31 cellular contexts compared by ENCODE assay signal in the genomic region with DNA sequence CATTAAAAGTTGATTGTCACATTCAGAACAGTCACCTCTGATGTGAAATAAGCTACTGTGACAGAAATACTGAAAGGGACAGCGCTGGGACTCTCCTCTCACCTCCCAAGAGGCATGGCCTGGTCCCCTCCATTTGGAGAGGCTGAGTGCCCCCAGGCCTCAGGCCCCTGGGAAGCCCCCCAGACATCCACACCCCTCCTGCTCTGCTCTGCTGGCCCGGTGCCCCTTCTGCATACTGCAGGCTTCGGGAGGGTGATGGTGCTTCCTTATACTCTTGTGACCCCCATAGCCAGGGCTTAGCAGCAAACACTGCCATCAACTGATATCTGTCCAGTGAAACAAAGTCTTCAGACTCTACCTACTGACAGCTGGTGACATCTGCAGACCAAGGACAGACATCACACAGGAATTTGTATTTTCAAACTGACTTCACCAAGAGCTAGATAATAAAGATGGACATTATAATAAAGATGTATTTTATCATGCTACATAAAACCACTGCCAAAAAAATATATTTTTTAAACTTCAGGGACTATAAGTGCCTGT. TPM values are rescaled to one million over a fixed set of nuclear protein-coding genes. Genes with fewer than 3 reads are reported as not detected.
A peak's percentile ranks its signal among the peaks of the same experiment; 100 is the strongest.
DNase-seq lines count a peak whose midpoint lies in the region; ATAC-seq and TF ChIP-seq lines count a peak whose summit lies in the region.
"Had no signal": no experiment of that assay in that cellular context is flagged by ENCODE, and none has a peak within 500 bp of the region (broad histone marks: within the 10 kb centered on the region; RNA-seq: fewer than 3 reads in every experiment).

No MANE protein-coding gene starts in this region.

- ATAC-seq in Right ventricle myocardium superior (ENCODE audit: poor library complexity): no peak
- no peak for ATAC-seq in GM18511 (IDR thresholded peaks at IDR 0.05; ENCODE audit: unreplicated experiment)
- no peak for ATAC-seq in HG03039 (IDR thresholded peaks at IDR 0.05; ENCODE audit: unreplicated experiment)
- ATAC-seq: A549; activated CD8-positive, alpha-beta memory T cell treated with anti-CD3 and anti-CD28 coated beads, Interleukin-2, amount 10 ng/mL, durations not matched to agents 7 days and 5 days; activated T-cell treated with anti-CD3 and anti-CD28 coated beads, Interleukin-2, amount 50 U/mL, for 4 hours; effector memory CD8-positive, alpha-beta T cell; stimulated activated naive CD8-positive, alpha-beta T cell treated with anti-CD3 and anti-CD28 coated beads, Interleukin-15, amount 100 ng/mL, for 72 hours; T-cell had no signal

- H3K36me3 ChIP-seq in left ventricle myocardium inferior: peaks cover 62% of the 10 kb centered on the region
- no peaks in the 10 kb centered on the region for H3K36me3 ChIP-seq in hepatocyte (replicated peaks; ENCODE audit: insufficient read depth, low read depth)
- H3K36me3 ChIP-seq: neural progenitor cell had no signal

- no peaks in the 10 kb centered on the region for H3K9me2 ChIP-seq in hepatocyte (replicated peaks; ENCODE audit: insufficient read depth)

- TF ChIP-seq CTCF in left ventricle myocardium inferior (IDR thresholded peaks at IDR 0.05; ENCODE audit: borderline replicate concordance): no peak
- peak; percentile 4 for TF ChIP-seq CTCF in hepatocyte (IDR thresholded peaks at IDR 0.05; ENCODE audit: poor library complexity)

- H4K20me1 ChIP-seq in hepatocyte (ENCODE audit: insufficient read depth, poor library complexity, severe bottlenecking): no peaks in the 10 kb centered on the region

- H3K27ac ChIP-seq in left ventricle myocardium inferior (replicated peaks) (peak overlapping the region; percentile 61), hepatocyte (no peak overlapping the region)
- H3K27ac ChIP-seq: A549, KMS-11, neural progenitor cell, parathyroid adenoma, right atrium auricular region, spleen, vagina had no signal

- WGBS in hepatocyte (ENCODE audit: low lambda C conversion rate, missing lambda C conversion rate): 96% methylated on average over 3 of the region's 3 CpGs

- intact Hi-C loops in left ventricle myocardium inferior (cut with micrococcal nuclease): no loop called here
- intact Hi-C loops in Right ventricle myocardium superior (cut with DNase I): no loop called here

- no peak overlapping the region for H2AFZ ChIP-seq in hepatocyte
- H2AFZ ChIP-seq: neural progenitor cell, parathyroid adenoma had no signal

- H3K4me2 ChIP-seq in hepatocyte: no peak overlapping the region
- H3K4me2 ChIP-seq: A549, KMS-11, neural progenitor cell had no signal

- H3K79me2 ChIP-seq in hepatocyte: no peaks in the 10 kb centered on the region
- H3K79me2 ChIP-seq: parathyroid adenoma had no signal

- H3K4me3 ChIP-seq in left ventricle myocardium inferior: no peak overlapping the region
- H3K4me3 ChIP-seq in hepatocyte: no peak overlapping the region
- H3K4me3 ChIP-seq: A549, neural progenitor cell, right atrium auricular region, spleen, vagina had no signal

- no peaks in the 10 kb centered on the region for H3K27me3 ChIP-seq in left ventricle myocardium inferior (ENCODE audit: low read depth)
- H3K27me3 ChIP-seq in hepatocyte: no peaks in the 10 kb centered on the region
- H3K27me3 ChIP-seq: neural progenitor cell, right atrium auricular region, spleen, vagina had no signal

- DNase-seq in left ventricle myocardium inferior (no peak), Right ventricle myocardium superior (no peak), OCI-M1 (lab: John Stamatoyannopoulos, UW) (peak; percentile 26), hepatocyte (ENCODE audit: low spot score) (no peak), NCI-H1930 (lab: John Stamatoyannopoulos, UW) (no peak)
- DNase-seq in stimulated activated CD4-positive, alpha-beta T cell treated with anti-CD3 and anti-CD28 coated beads, Interleukin-15, amount 100 ng/mL, for 24 hours: no peak
- DNase-seq: activated CD4-positive, alpha-beta T cell treated with anti-CD3 and anti-CD28 coated beads, Interleukin-2, amount 50 U/mL, for 4 hours; activated CD8-positive, alpha-beta memory T cell treated with anti-CD3 and anti-CD28 coated beads, Interleukin-2, amount 10 ng/mL, durations not matched to agents 7 days and 5 days; activated gamma-delta T cell; activated naive CD8-positive, alpha-beta T cell treated with anti-CD3 and anti-CD28 coated beads, Interleukin-2, amount 10 ng/mL, durations not matched to agents 7 days and 5 days; activated T-cell treated with anti-CD3 and anti-CD28 coated beads, Interleukin-2, amount 50 U/mL, for 4 hours; DMS79 treated with DMSO at 0.1 percent for 48 hours; effector memory CD8-positive, alpha-beta T cell; GF-D8; H7; mesendoderm; NCI-H1694 treated with DMSO at 0.1 percent for 48 hours; NCI-H2171 treated with DMSO at 0.1 percent for 48 hours; NCI-H510A treated with DMSO at 0.1 percent for 48 hours; spleen; stimulated activated CD8-positive, alpha-beta memory T cell treated with anti-CD3 and anti-CD28 coated beads, Interleukin-4, amount 100 ng/mL, for 48 hours; stimulated activated naive CD8-positive, alpha-beta T cell treated with anti-CD3 and anti-CD28 coated beads, Interleukin-15, amount 100 ng/mL, for 72 hours; T-cell had no signal

- H3K4me1 ChIP-seq in left ventricle myocardium inferior (peaks cover 23% of the 10 kb centered on the region), hepatocyte (ENCODE audit: insufficient read depth) (no peaks in the 10 kb centered on the region)
- H3K4me1 ChIP-seq: A549, neural progenitor cell, vagina had no signal

- H3K9me3 ChIP-seq in left ventricle myocardium inferior (replicated peaks) (no peaks in the 10 kb centered on the region), hepatocyte (ENCODE audit: low read depth) (no peaks in the 10 kb centered on the region)
- H3K9me3 ChIP-seq: A549, right atrium auricular region, spleen, vagina had no signal

RNA-seq across cellular contexts. Expression of gene C2CD2, which starts 36.9 kb away (rescaled TPM):
- total RNA-seq in left ventricle myocardium inferior: 5.9 TPM
- 4.6 TPM for total RNA-seq in Right ventricle myocardium superior
- 8.6 and 13.9 TPM in 2 replicates for total RNA-seq in hepatocyte
- 6.4 and 7.3 TPM in 2 replicates for polyA plus RNA-seq in hepatocyte

RNA-seq across cellular contexts. Expression of gene PRDM15, which starts 37.8 kb away (rescaled TPM):
- total RNA-seq in left ventricle myocardium inferior (2.9 TPM), Right ventricle myocardium superior (3.8 TPM), hepatocyte (3.1 and 4.7 TPM in 2 replicates)
- 2.5 and 3.0 TPM in 2 replicates for polyA plus RNA-seq in hepatocyte
